Comparison of ENCODE assay signal across 15 cellular contexts in the genomic region with DNA sequence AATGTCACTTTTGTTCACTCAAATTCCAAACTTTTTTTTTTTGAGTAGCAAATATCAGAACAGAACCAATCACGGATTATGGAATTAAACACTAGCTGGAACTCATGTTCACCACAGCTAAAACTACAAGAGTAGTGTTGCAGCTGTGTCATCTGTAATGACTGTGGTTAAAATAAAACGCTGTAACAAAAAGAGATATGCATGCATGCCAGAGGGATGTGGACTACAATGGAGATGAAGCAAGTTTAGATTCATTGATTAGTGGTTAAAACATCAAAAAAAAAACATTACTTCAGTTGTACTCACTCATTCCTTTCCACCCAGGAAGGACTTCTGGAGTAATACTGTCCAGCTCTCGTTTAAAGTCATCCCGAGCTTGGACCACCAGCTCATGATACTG.
"Had no signal": no experiment of that assay in that cellular context is flagged by ENCODE, and none has a peak within 500 bp of the region (broad histone marks: within the 10 kb centered on the region; RNA-seq: fewer than 3 reads in every experiment).

No MANE protein-coding gene starts in this region.

- H3K27ac ChIP-seq: coronary artery, dorsolateral prefrontal cortex, gastrocnemius medialis, heart right ventricle, neutrophil, sigmoid colon had no signal

- H3K9me3 ChIP-seq: gastrocnemius medialis, heart right ventricle, neutrophil, sigmoid colon had no signal

- ATAC-seq: esophagus mucosa; gastrocnemius medialis; heart right ventricle; naive thymus-derived CD8-positive, alpha-beta T cell had no signal

- H3K4me1 ChIP-seq: gastrocnemius medialis, heart right ventricle, sigmoid colon had no signal

- H3K4me3 ChIP-seq: coronary artery, dorsolateral prefrontal cortex, gastrocnemius medialis, heart right ventricle, sigmoid colon had no signal

- H3K27me3 ChIP-seq: dorsolateral prefrontal cortex, gastrocnemius medialis, heart right ventricle, neutrophil, sigmoid colon had no signal

- DNase-seq: dorsolateral prefrontal cortex; effector CD8-positive, alpha-beta T cell; gastrocnemius medialis; heart right ventricle; hypothalamus; kidney glomerular epithelial cell; naive thymus-derived CD8-positive, alpha-beta T cell; sigmoid colon; small intestine; stimulated activated CD4-positive, alpha-beta T cell treated with anti-CD3 and anti-CD28 coated beads, Interleukin-12 subunit alpha, Interleukin-12 subunit beta, amount 100 ng/mL, for 4 hours; stimulated activated naive CD4-positive, alpha-beta T cell treated with Interleukin-2 at 50 U/mL for 16 hours; trophoblast cell had no signal
